24 cellular contexts compared by ENCODE assay signal in the genomic region with DNA sequence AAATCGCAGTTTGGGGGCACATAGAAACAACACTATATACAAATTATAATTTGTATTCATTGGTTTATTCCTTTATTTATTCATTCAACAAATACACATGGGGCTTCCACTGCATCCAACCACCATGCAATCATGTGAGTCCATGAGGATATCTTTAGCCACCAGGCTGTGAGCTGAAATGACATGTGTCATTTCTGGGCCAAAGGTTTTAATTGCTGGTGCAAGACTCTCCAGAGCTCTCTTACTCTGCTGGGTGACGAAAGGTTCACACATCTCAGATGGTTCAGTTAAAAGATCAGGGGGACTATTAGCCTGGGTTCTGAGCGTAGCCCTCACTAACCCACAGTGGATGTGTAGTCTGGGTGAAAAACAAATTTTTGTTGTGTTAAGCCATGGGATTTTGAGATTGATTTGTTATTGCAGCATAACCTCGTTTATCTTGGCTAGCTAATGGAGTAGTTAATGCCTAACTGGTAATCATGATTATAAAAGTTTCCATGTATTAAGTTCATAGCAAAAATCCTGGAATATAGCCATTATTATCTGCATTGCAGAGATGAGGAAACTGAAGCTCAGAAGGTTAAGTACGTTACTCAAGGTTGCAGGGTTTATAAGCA.
"Had no signal": no experiment of that assay in that cellular context is flagged by ENCODE, and none has a peak within 500 bp of the region (broad histone marks: within the 10 kb centered on the region; RNA-seq: fewer than 3 reads in every experiment).

No MANE protein-coding gene starts in this region.

- H3K27me3 Mint-ChIP-seq: activated CD4-positive, alpha-beta memory T cell treated with anti-CD3 and anti-CD28 coated beads, Interleukin-2, amount 10 ng/mL, durations not matched to agents 7 days and 5 days; activated naive CD8-positive, alpha-beta T cell had no signal

- DNase-seq: activated CD4-positive, alpha-beta memory T cell treated with anti-CD3 and anti-CD28 coated beads, Interleukin-2, amount 10 ng/mL, durations not matched to agents 7 days and 5 days; activated CD4-positive, alpha-beta T cell treated with anti-CD3 and anti-CD28 coated beads for 36 hours; activated CD4-positive, alpha-beta T cell treated with anti-CD3 and anti-CD28 coated beads, Interleukin-2, amount 50 U/mL, for 1 hour; activated gamma-delta T cell; activated naive CD4-positive, alpha-beta T cell treated with anti-CD3 and anti-CD28 coated beads for 36 hours; activated T-cell treated with anti-CD3 and anti-CD28 coated beads for 4 hours; activated T-cell treated with anti-CD3 and anti-CD28 coated beads, Interleukin-2, amount 50 U/mL, for 48 hours; amygdala; brain microvascular endothelial cell; MM.1S; NCI-H1105 treated with DMSO at 0.1 percent for 48 hours; NCI-H1436 treated with DMSO at 0.1 percent for 48 hours; NCI-H187; NCI-H2081 treated with DMSO at 0.1 percent for 48 hours; NCI-H446; NCI-H524; NCI-H748 treated with DMSO at 0.1 percent for 48 hours; T-helper 1 cell; WERI-Rb-1 had no signal

- ATAC-seq: activated CD4-positive, alpha-beta T cell treated with anti-CD3 and anti-CD28 coated beads for 36 hours; activated T-helper 17 cell treated with anti-CD3 and anti-CD28 coated beads, Interleukin-2, amount 50 U/mL, for 72 hours had no signal

- H3K4me3 ChIP-seq: cardiac muscle cell, SK-N-MC had no signal

- H3K27ac ChIP-seq: brain microvascular endothelial cell, cardiac muscle cell, SK-N-MC, WERI-Rb-1 had no signal

- H3K27ac Mint-ChIP-seq: activated CD4-positive, alpha-beta memory T cell treated with anti-CD3 and anti-CD28 coated beads, Interleukin-2, amount 10 ng/mL, durations not matched to agents 7 days and 5 days; activated CD4-positive, alpha-beta T cell treated with anti-CD3 and anti-CD28 coated beads for 36 hours; activated naive CD4-positive, alpha-beta T cell treated with anti-CD3 and anti-CD28 coated beads for 36 hours; activated naive CD8-positive, alpha-beta T cell; activated T-helper 17 cell treated with anti-CD3 and anti-CD28 coated beads, Interleukin-2, amount 50 U/mL, for 72 hours had no signal

- H3K36me3 ChIP-seq: brain microvascular endothelial cell, cardiac muscle cell, WERI-Rb-1 had no signal

- H3K27me3 ChIP-seq: brain microvascular endothelial cell, cardiac muscle cell had no signal

- H3K36me3 Mint-ChIP-seq: activated naive CD8-positive, alpha-beta T cell had no signal

- H3K4me3 Mint-ChIP-seq: activated CD4-positive, alpha-beta memory T cell treated with anti-CD3 and anti-CD28 coated beads, Interleukin-2, amount 10 ng/mL, durations not matched to agents 7 days and 5 days; activated CD4-positive, alpha-beta T cell treated with anti-CD3 and anti-CD28 coated beads for 36 hours; activated naive CD4-positive, alpha-beta T cell treated with anti-CD3 and anti-CD28 coated beads for 36 hours; activated naive CD8-positive, alpha-beta T cell; activated T-helper 17 cell treated with anti-CD3 and anti-CD28 coated beads, Interleukin-2, amount 50 U/mL, for 72 hours had no signal

- FAIRE-seq: astrocyte had no signal

- H3K9me3 Mint-ChIP-seq: activated CD4-positive, alpha-beta memory T cell treated with anti-CD3 and anti-CD28 coated beads, Interleukin-2, amount 10 ng/mL, durations not matched to agents 7 days and 5 days; activated naive CD4-positive, alpha-beta T cell treated with anti-CD3 and anti-CD28 coated beads for 36 hours had no signal

- H3K4me1 Mint-ChIP-seq: activated CD4-positive, alpha-beta memory T cell treated with anti-CD3 and anti-CD28 coated beads, Interleukin-2, amount 10 ng/mL, durations not matched to agents 7 days and 5 days; activated CD4-positive, alpha-beta T cell treated with anti-CD3 and anti-CD28 coated beads for 36 hours; activated T-helper 17 cell treated with anti-CD3 and anti-CD28 coated beads, Interleukin-2, amount 50 U/mL, for 72 hours had no signal
